In the genomic region with DNA sequence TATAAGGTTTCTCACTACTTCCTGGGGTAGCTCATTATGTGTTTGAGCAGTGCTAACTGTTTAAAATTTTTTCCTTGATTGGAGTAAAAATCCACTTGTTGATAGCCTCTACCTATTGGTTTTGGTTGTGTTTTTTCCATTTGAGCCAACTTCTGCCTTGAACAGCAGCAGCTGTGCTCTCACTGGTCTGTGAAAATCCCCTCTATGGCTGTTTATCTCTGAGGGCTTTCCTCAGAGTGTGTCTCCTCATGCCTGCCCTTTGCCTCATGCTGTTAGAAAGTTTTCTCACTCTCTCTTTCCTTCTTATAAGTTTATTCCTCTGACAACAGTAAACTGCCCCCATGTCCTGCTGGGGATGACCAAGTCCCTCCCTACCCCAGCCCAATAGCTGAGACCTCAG, we compare ENCODE assay signal across 30 cellular contexts. TPM values are rescaled to one million over a fixed set of nuclear protein-coding genes. Genes with fewer than 3 reads are reported as not detected.
"Had no signal": no experiment of that assay in that cellular context is flagged by ENCODE, and none has a peak within 500 bp of the region (broad histone marks: within the 10 kb centered on the region; RNA-seq: fewer than 3 reads in every experiment).

No MANE protein-coding gene starts in this region.

- H3K27me3 Mint-ChIP-seq: activated CD4-positive, alpha-beta T cell treated with anti-CD3 and anti-CD28 coated beads for 36 hours had no signal

- H3K36me3 Mint-ChIP-seq: T-cell had no signal

- H3K4me3 Mint-ChIP-seq: activated CD4-positive, alpha-beta memory T cell treated with anti-CD3 and anti-CD28 coated beads, Interleukin-2, amount 10 ng/mL, durations not matched to agents 7 days and 5 days; activated CD4-positive, alpha-beta T cell treated with anti-CD3 and anti-CD28 coated beads for 36 hours; T-cell had no signal

- H3K4me1 Mint-ChIP-seq: activated CD4-positive, alpha-beta memory T cell treated with anti-CD3 and anti-CD28 coated beads, Interleukin-2, amount 10 ng/mL, durations not matched to agents 7 days and 5 days had no signal

- DNase-seq: activated CD4-positive, alpha-beta memory T cell treated with anti-CD3 and anti-CD28 coated beads, Interleukin-2, amount 10 ng/mL, durations not matched to agents 7 days and 5 days; activated CD4-positive, alpha-beta T cell treated with anti-CD3 and anti-CD28 coated beads for 36 hours; activated CD4-positive, alpha-beta T cell treated with anti-CD3 and anti-CD28 coated beads, Interleukin-2, amount 50 U/mL, for 1 hour; activated CD4-positive, CD25-positive, alpha-beta regulatory T cell; activated CD8-positive, alpha-beta memory T cell treated with anti-CD3 and anti-CD28 coated beads, Interleukin-2, amount 50 U/mL, for 48 hours; activated naive CD4-positive, alpha-beta T cell treated with anti-CD3 and anti-CD28 coated beads, Interleukin-2, amount 50 U/mL, for 16 hours; activated T-cell treated with anti-CD3 and anti-CD28 coated beads, Interleukin-2, amount 50 U/mL, for 1 hour; amygdala; brain microvascular endothelial cell; KG1; NCI-H1092; NCI-H1417; NCI-H2029; NCI-H2107; NCI-H2171 treated with DMSO at 0.1 percent for 48 hours; NCI-H226; NCI-H526; NCI-H774; SIG-M5; T-cell; T-helper 2 cell; T1000 had no signal

- H3K27me3 ChIP-seq: brain microvascular endothelial cell, cardiac muscle cell had no signal

- H3K4me3 ChIP-seq: cardiac muscle cell had no signal

- H3K27ac Mint-ChIP-seq: activated CD4-positive, alpha-beta memory T cell treated with anti-CD3 and anti-CD28 coated beads, Interleukin-2, amount 10 ng/mL, durations not matched to agents 7 days and 5 days; activated CD4-positive, alpha-beta T cell treated with anti-CD3 and anti-CD28 coated beads for 36 hours had no signal

- H3K27ac ChIP-seq: brain microvascular endothelial cell, cardiac muscle cell, VCaP had no signal

- ATAC-seq: activated CD4-positive, alpha-beta T cell treated with anti-CD3 and anti-CD28 coated beads for 36 hours; T-cell had no signal

- H3K9me3 Mint-ChIP-seq: activated CD4-positive, alpha-beta memory T cell treated with anti-CD3 and anti-CD28 coated beads, Interleukin-2, amount 10 ng/mL, durations not matched to agents 7 days and 5 days; T-cell had no signal

- H3K36me3 ChIP-seq: brain microvascular endothelial cell, cardiac muscle cell had no signal

RNA-seq across cellular contexts. Expression of gene REG4, which starts 14.1 kb away (rescaled TPM):
- total RNA-seq: activated CD4-positive, alpha-beta memory T cell treated with anti-CD3 and anti-CD28 coated beads, Interleukin-2, amount 10 ng/mL, durations not matched to agents 7 days and 5 days; astrocyte; cardiac muscle cell; LHCN-M2; NCI-H460; OCI-LY7; RPMI7951 had no signal
- polyA plus RNA-seq: cardiac muscle cell had no signal

RNA-seq across cellular contexts. Expression of gene HMGCS2, which starts 28.4 kb away (rescaled TPM):
- total RNA-seq: activated CD4-positive, alpha-beta memory T cell treated with anti-CD3 and anti-CD28 coated beads, Interleukin-2, amount 10 ng/mL, durations not matched to agents 7 days and 5 days; activated CD4-positive, alpha-beta T cell treated with anti-CD3 and anti-CD28 coated beads for 36 hours; astrocyte; cardiac muscle cell; LHCN-M2; M059J; NCI-H460; OCI-LY7; RPMI7951 had no signal
